17 cellular contexts compared by ENCODE assay signal in genomic region chr5:67805666-67806348, GRCh38.
DNase-seq lines count a peak whose midpoint lies in the region; FAIRE-seq and TF ChIP-seq lines count a peak whose summit lies in the region.
"Had no signal": no experiment of that assay in that cellular context is flagged by ENCODE, and none has a peak within 500 bp of the region (broad histone marks: within the 10 kb centered on the region; RNA-seq: fewer than 3 reads in every experiment).

No MANE protein-coding gene starts in this region.

- H3K27ac ChIP-seq in iPS-18a (ENCODE audit: low read length) (peak overlapping the region; percentile 38), tibial nerve (peak overlapping the region in 2 of 4 donors; percentile 50 to 61)
- H3K27ac ChIP-seq: body of pancreas had no signal

- no peak for TF ChIP-seq POLR2A in tibial nerve (IDR thresholded peaks at IDR 0.05)

- H3K4me1 ChIP-seq in iPS-18a (ENCODE audit: control insufficient read depth, low read depth, low read length) (peaks cover 17% of the 10 kb centered on the region), tibial nerve (peaks cover 0 to 28% (median 2%) of the 10 kb centered on the region in 4 donors)
- H3K4me1 ChIP-seq: body of pancreas had no signal

- TF ChIP-seq EP300 in tibial nerve (IDR thresholded peaks at IDR 0.05): no peak

- no peaks in the 10 kb centered on the region for H3K9me3 ChIP-seq in iPS-18a (ENCODE audit: control insufficient read depth, low read depth, low read length)
- no peaks in the 10 kb centered on the region for H3K9me3 ChIP-seq in tibial nerve
- H3K9me3 ChIP-seq: body of pancreas had no signal

- H3K27me3 ChIP-seq in H7 (ENCODE audit: control insufficient read depth, insufficient read depth, low read length): no peaks in the 10 kb centered on the region
- H3K27me3 ChIP-seq in iPS-18a (ENCODE audit: control insufficient read depth, insufficient read depth, low read length): no peaks in the 10 kb centered on the region
- no peaks in the 10 kb centered on the region for H3K27me3 ChIP-seq in tibial nerve
- H3K27me3 ChIP-seq: body of pancreas had no signal

- no peak for TF ChIP-seq CTCF in tibial nerve (IDR thresholded peaks at IDR 0.05)

- FAIRE-seq in GM19239 (lab: Jason Lieb, UNC): no peak

- DNase-seq in COLO668 (lab: John Stamatoyannopoulos, UW; ENCODE audit: unreplicated experiment) (peak; percentile 10), H7 (peak; percentile 11), NCI-H345 (lab: John Stamatoyannopoulos, UW) (peak; percentile 87), GM19239 (ENCODE audit: insufficient read length, low spot score) (no peak), tibial nerve (ENCODE audit: low spot score in 2 of 2) (no peak)
- DNase-seq in stimulated activated CD4-positive, alpha-beta T cell treated with anti-CD3 and anti-CD28 coated beads, Interleukin-2, amount 100 ng/mL, for 24 hours: no peak
- DNase-seq: activated B cell treated with CpG ODN at 0.5 μM for 24 hours; activated naive CD8-positive, alpha-beta T cell treated with anti-CD3 and anti-CD28 coated beads, Interleukin-2, amount 10 ng/mL, durations not matched to agents 7 days and 5 days; activated T-cell treated with anti-CD3 and anti-CD28 coated beads, Interleukin-2, amount 50 U/mL, for 48 hours; body of pancreas; cortex of kidney; KG1; MV-4-11; NCI-H226; stimulated activated naive CD8-positive, alpha-beta T cell treated with anti-CD3 and anti-CD28 coated beads, Interleukin-15, amount 100 ng/mL, for 72 hours; T-helper 17 cell had no signal

- H3K4me3 ChIP-seq in H7 (ENCODE audit: insufficient read depth, low read depth, low read length) (no peak overlapping the region), iPS-18a (ENCODE audit: low read length) (peak overlapping the region; percentile 1), tibial nerve (no peak overlapping the region)
- H3K4me3 ChIP-seq: body of pancreas had no signal

- peak overlapping the region; percentile 37 for H3K9ac ChIP-seq in iPS-18a (ENCODE audit: low read length)

- 90 to 96% methylated on average over 4 of the region's 4 CpGs for WGBS in tibial nerve, 2 donors

- H3K36me3 ChIP-seq in H7 (replicated peaks; ENCODE audit: control insufficient read depth, insufficient read depth, low read length) (no peaks in the 10 kb centered on the region), iPS-18a (ENCODE audit: control insufficient read depth, low read depth, low read length) (no peaks in the 10 kb centered on the region), tibial nerve (no peaks in the 10 kb centered on the region)

Comparison
In these comparisons a context has a peak if more than half of its experiments do, and no peak if none do; other contexts are left out.
1. DNase-seq: peak in COLO668 (single experiment), H7 (single experiment) and NCI-H345 (single experiment); none in stimulated activated CD4-positive, alpha-beta T cell treated with anti-CD3 and anti-CD28 coated beads, Interleukin-2, amount 100 ng/mL, for 24 hours (0 of 2), GM19239 (single experiment) and tibial nerve (0 of 2).